In genomic region chr16:8682551-8683259, GRCh38 we compare ENCODE assay signal across 30 cellular contexts.
"Had no signal": no experiment of that assay in that cellular context is flagged by ENCODE, and none has a peak within 500 bp of the region (broad histone marks: within the 10 kb centered on the region; RNA-seq: fewer than 3 reads in every experiment).

No MANE protein-coding gene starts in this region.

- DNase-seq: activated CD4-positive, alpha-beta memory T cell treated with anti-CD3 and anti-CD28 coated beads, Interleukin-2, amount 10 ng/mL, durations not matched to agents 7 days and 5 days; activated CD4-positive, alpha-beta T cell treated with anti-CD3 and anti-CD28 coated beads for 1 hour; activated CD4-positive, alpha-beta T cell treated with anti-CD3 and anti-CD28 coated beads for 48 hours; activated CD4-positive, CD25-positive, alpha-beta regulatory T cell; activated CD8-positive, alpha-beta memory T cell treated with anti-CD3 and anti-CD28 coated beads for 24 hours; activated CD8-positive, alpha-beta memory T cell treated with anti-CD3 and anti-CD28 coated beads, Interleukin-2, amount 10 ng/mL, durations not matched to agents 7 days and 5 days; activated CD8-positive, alpha-beta memory T cell treated with anti-CD3 and anti-CD28 coated beads, Interleukin-2, amount 50 U/mL, for 48 hours; activated effector memory CD4-positive, alpha-beta T cell treated with Interleukin-2 at 50 U/mL for 16 hours; activated naive CD4-positive, alpha-beta T cell treated with anti-CD3 and anti-CD28 coated beads, Interleukin-2, amount 10 ng/mL, durations not matched to agents 7 days and 5 days; activated naive CD8-positive, alpha-beta T cell treated with anti-CD3 and anti-CD28 coated beads, Interleukin-2, amount 50 U/mL, for 24 hours; activated T-cell treated with anti-CD3 and anti-CD28 coated beads, Interleukin-2, amount 50 U/mL, for 48 hours; anterior cingulate cortex; brain microvascular endothelial cell; central memory CD4-positive, alpha-beta T cell; Karpas-422; NCI-H1105; NCI-H1417 treated with DMSO at 0.1 percent for 48 hours; NCI-H187 treated with DMSO at 0.1 percent for 48 hours; NCI-H2081; NCI-H2171; NCI-H226; NCI-H446 treated with DMSO at 0.1 percent for 48 hours; NCI-H774; PC-3; Peyer's patch; RPMI8226; SHP77 treated with DMSO at 0.1 percent for 48 hours; T1000; WERI-Rb-1 had no signal

- H3K9me3 ChIP-seq: Peyer's patch, SJSA1 had no signal

- H3K27ac ChIP-seq: brain microvascular endothelial cell, Peyer's patch, SJSA1, WERI-Rb-1 had no signal

- ATAC-seq: activated CD8-positive, alpha-beta memory T cell treated with anti-CD3 and anti-CD28 coated beads, Interleukin-2, amount 10 ng/mL, durations not matched to agents 7 days and 5 days; activated naive CD8-positive, alpha-beta T cell treated with anti-CD3 and anti-CD28 coated beads, Interleukin-2, amount 50 U/mL, for 24 hours; PC-3 had no signal

- H3K36me3 ChIP-seq: brain microvascular endothelial cell, Peyer's patch, SJSA1, WERI-Rb-1 had no signal

- H3K4me1 ChIP-seq: Peyer's patch had no signal

- H3K27me3 ChIP-seq: brain microvascular endothelial cell, Peyer's patch, SJSA1 had no signal

- H3K4me3 ChIP-seq: Peyer's patch, SJSA1 had no signal
